In the genomic region with DNA sequence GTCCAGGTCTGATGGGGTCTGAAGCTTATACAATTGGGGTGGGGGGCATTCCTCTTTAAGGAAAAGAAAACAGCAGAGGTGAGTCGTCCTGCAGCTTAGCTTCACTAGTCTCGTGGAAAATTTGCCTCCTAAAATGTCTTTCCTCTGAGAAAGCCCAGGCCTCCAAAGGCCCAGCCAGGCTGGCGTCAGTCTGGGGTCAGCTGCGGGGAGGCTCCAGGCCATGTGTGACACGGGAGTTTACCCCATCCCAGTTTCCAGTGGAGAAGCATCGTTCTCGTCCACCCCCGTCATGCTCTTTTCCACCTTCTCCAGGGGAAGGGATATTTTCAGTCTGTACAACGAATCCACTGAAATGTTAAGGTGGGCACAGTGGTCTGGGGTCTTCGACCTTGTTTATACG, we compare ENCODE assay signal across 26 cellular contexts. TPM values are rescaled to one million over a fixed set of nuclear protein-coding genes. Genes with fewer than 3 reads are reported as not detected.
"Had no signal": no experiment of that assay in that cellular context is flagged by ENCODE, and none has a peak within 500 bp of the region (broad histone marks: within the 10 kb centered on the region; RNA-seq: fewer than 3 reads in every experiment).

No MANE protein-coding gene starts in this region.

- H3K4me3 ChIP-seq: adrenal gland, body of pancreas, coronary artery, dorsolateral prefrontal cortex had no signal

- H3K4me1 ChIP-seq: adrenal gland had no signal

- H3K27ac ChIP-seq: adrenal gland, coronary artery, dorsolateral prefrontal cortex had no signal

- DNase-seq: activated CD4-positive, alpha-beta memory T cell treated with anti-CD3 and anti-CD28 coated beads, Interleukin-2, amount 10 ng/mL, durations not matched to agents 7 days and 5 days; activated CD4-positive, alpha-beta T cell treated with anti-CD3 and anti-CD28 coated beads for 1 hour; activated CD4-positive, alpha-beta T cell treated with anti-CD3 and anti-CD28 coated beads for 4 hours; activated CD4-positive, alpha-beta T cell treated with anti-CD3 and anti-CD28 coated beads, Interleukin-2, amount 10 ng/mL, durations not matched to agents 7 days and 5 days; activated CD4-positive, alpha-beta T cell treated with anti-CD3 and anti-CD28 coated beads, Interleukin-2, amount 50 U/mL, for 4 hours; activated CD4-positive, CD25-positive, alpha-beta regulatory T cell; activated effector memory CD4-positive, alpha-beta T cell treated with anti-CD3 and anti-CD28 coated beads, Interleukin-2, amount 50 U/mL, for 16 hours; activated naive CD4-positive, alpha-beta T cell treated with anti-CD3 and anti-CD28 coated beads for 36 hours; activated naive CD8-positive, alpha-beta T cell treated with anti-CD3 and anti-CD28 coated beads for 36 hours; activated naive CD8-positive, alpha-beta T cell treated with anti-CD3 and anti-CD28 coated beads, Interleukin-2, amount 50 U/mL, for 24 hours; activated T-cell treated with anti-CD3 and anti-CD28 coated beads, Interleukin-2, amount 50 U/mL, for 4 hours; adrenal gland; amygdala; body of pancreas; central memory CD4-positive, alpha-beta T cell; cerebellar nuclear complex; dorsolateral prefrontal cortex; effector memory CD4-positive, alpha-beta T cell; endodermal cell; foreskin fibroblast; T-helper 1 cell; T-helper 17 cell; T1000 had no signal

- H3K9me3 ChIP-seq: body of pancreas had no signal

- ATAC-seq: activated naive CD8-positive, alpha-beta T cell treated with anti-CD3 and anti-CD28 coated beads, Interleukin-2, amount 50 U/mL, for 24 hours; activated T-cell treated with anti-CD3 and anti-CD28 coated beads, Interleukin-2, amount 50 U/mL, for 4 hours; activated T-helper 17 cell treated with anti-CD3 and anti-CD28 coated beads, Interleukin-2, amount 50 U/mL, for 72 hours; body of pancreas; esophagus mucosa; T-helper 17 cell had no signal

- H3K27me3 ChIP-seq: adrenal gland, body of pancreas, dorsolateral prefrontal cortex had no signal

- H3K36me3 ChIP-seq: adrenal gland had no signal

RNA-seq across cellular contexts. Expression of a gene that starts 42.8 kb away (rescaled TPM):
- total RNA-seq: activated CD4-positive, alpha-beta memory T cell treated with anti-CD3 and anti-CD28 coated beads, Interleukin-2, amount 10 ng/mL, durations not matched to agents 7 days and 5 days; activated CD4-positive, alpha-beta T cell treated with anti-CD3 and anti-CD28 coated beads, Interleukin-2, amount 10 ng/mL, durations not matched to agents 7 days and 5 days; activated naive CD4-positive, alpha-beta T cell treated with anti-CD3 and anti-CD28 coated beads for 36 hours; activated naive CD8-positive, alpha-beta T cell treated with anti-CD3 and anti-CD28 coated beads for 36 hours; T-helper 17 cell had no signal
